1 cellular context compared by ENCODE assay signal in the genomic region with DNA sequence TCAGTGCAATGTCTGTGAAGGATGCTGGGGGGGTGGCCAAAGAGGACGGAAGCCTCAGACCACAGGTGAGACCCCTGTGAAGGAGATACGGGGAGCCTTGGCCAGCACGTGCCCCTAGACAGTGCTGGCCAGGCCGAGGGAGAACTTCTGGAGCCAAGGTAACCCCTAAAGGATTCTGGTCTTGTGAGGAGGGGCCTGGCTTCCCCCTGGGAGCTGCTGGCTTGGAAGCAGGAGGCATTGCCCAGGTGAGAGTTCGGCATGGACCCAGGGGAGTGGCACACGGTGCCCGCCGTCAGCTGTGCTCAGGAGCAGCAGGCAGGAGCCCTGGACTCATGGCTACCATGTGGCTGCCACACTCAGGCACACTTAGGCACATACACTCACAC.
TF ChIP-seq lines count a peak whose summit lies in the region.

No MANE protein-coding gene starts in this region.

TF ChIP-seq in H1, 55 proteins besides CTCF, POLR2A, EP300 and RAD21:
- TF ChIP-seq SIX5 (IDR thresholded peaks at IDR 0.05; ENCODE audit: low read depth, low read length) (no peak), ZNF274 (IDR thresholded peaks at IDR 0.05; ENCODE audit: borderline replicate concordance, extremely low read depth, low read length) (no peak), GABPA (IDR thresholded peaks at IDR 0.05; ENCODE audit: borderline replicate concordance, insufficient read depth, low read length) (no peak), SAP30 (IDR thresholded peaks at IDR 0.05; ENCODE audit: insufficient read depth, insufficient replicate concordance, low read length) (no peak), CTBP2 (IDR thresholded peaks at IDR 0.05; ENCODE audit: borderline replicate concordance, insufficient read depth, insufficient read length, low read length) (no peak), SP2 (IDR thresholded peaks at IDR 0.05; ENCODE audit: low read length) (no peak), CREB1 (IDR thresholded peaks at IDR 0.05) (no peak), SP1 (IDR thresholded peaks at IDR 0.05; ENCODE audit: low read depth, low read length) (no peak), HDAC6 (IDR thresholded peaks at IDR 0.05; ENCODE audit: low read depth, low read length) (no peak), RFX5 (IDR thresholded peaks at IDR 0.05; ENCODE audit: borderline replicate concordance, low read depth, low read length) (no peak), SUZ12 (IDR thresholded peaks at IDR 0.05; ENCODE audit: low read length) (no peak), JUN (IDR thresholded peaks at IDR 0.05; ENCODE audit: low read depth, low read length) (no peak), YY1 (IDR thresholded peaks at IDR 0.05; ENCODE audit: low read depth, low read length) (no peak), CBX5 (IDR thresholded peaks at IDR 0.05; ENCODE audit: low read depth, low read length) (no peak)
- TF ChIP-seq, protein P1, sequence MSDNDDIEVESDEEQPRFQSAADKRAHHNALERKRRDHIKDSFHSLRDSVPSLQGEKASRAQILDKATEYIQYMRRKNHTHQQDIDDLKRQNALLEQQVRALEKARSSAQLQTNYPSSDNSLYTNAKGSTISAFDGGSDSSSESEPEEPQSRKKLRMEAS (IDR thresholded peaks at IDR 0.05): no peak
